In the genomic region with DNA sequence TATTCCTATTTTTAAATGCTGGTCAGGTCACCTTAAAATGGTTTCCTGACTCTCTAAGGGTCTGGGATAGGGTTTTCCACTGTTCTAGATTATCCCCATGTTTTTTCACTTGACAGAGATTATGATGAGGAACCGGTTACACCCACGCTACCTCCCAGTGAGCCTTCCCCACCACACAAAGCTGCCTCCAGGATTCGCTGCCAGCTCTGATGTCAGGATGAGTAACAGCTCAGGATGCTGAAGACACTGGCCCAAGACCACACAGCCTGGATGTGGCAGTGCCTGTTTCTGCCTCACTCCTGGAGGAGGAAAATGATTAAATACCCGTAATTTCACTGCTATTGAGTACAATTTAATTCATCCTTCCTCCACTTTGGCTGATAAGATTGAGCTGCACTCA, we compare ENCODE assay signal across 19 cellular contexts. TPM values are rescaled to one million over a fixed set of nuclear protein-coding genes. Genes with fewer than 3 reads are reported as not detected.
DNase-seq lines count a peak whose midpoint lies in the region; ATAC-seq, FAIRE-seq and TF ChIP-seq lines count a peak whose summit lies in the region.
"Had no signal": no experiment of that assay in that cellular context is flagged by ENCODE, and none has a peak within 500 bp of the region (broad histone marks: within the 10 kb centered on the region; RNA-seq: fewer than 3 reads in every experiment).

No MANE protein-coding gene starts in this region.

- no peak overlapping the region for H3K4me2 ChIP-seq in fibroblast of lung (ENCODE audit: extremely low read depth, insufficient read depth, low read length)

- H4K20me1 ChIP-seq in fibroblast of lung (ENCODE audit: control insufficient read depth, extremely low read depth, insufficient read depth, low read length), result no peaks in the 10 kb centered on the region

- CTCF ChIA-PET in MCF 10A (lab: Yijun Ruan, JAX), result interaction anchor here (0.6 to 6.7 kb wide), 3 partner anchors 26 to 298 kb away, joined by 3 to 65 read pairs (median 3); a partner anchor contains a TSS
- CTCF ChIA-PET in CD8-positive, alpha-beta memory T cell (lab: Charles Lee), result interaction anchor here (0.7 to 2.6 kb wide), 4 partner anchors 26 to 329 kb away, joined by 3 to 9 read pairs (median 4); no protein-coding TSS in a partner anchor

- FAIRE-seq in urothelium cell line (lab: Jason Lieb, UNC), result peak; percentile 55
- FAIRE-seq: pancreas had no signal

- intact Hi-C loops in MCF 10A (cut with micrococcal nuclease), result no loop called here
- intact Hi-C loops in breast epithelium (cut with DNase I; ENCODE audit: low total_unique reads), result no loop called here
- intact Hi-C loops in posterior vena cava (cut with DNase I), result no loop called here

- H3K27ac Mint-ChIP-seq in MCF 10A (ENCODE audit: low read depth, unreplicated experiment), result no peak overlapping the region
- H3K27ac Mint-ChIP-seq in CD8-positive, alpha-beta memory T cell, result peak overlapping the region in 1 of 8 donors; percentile 3
- H3K27ac Mint-ChIP-seq: activated CD4-positive, alpha-beta T cell treated with anti-CD3 and anti-CD28 coated beads, Interleukin-2, amount 10 ng/mL, durations not matched to agents 7 days and 5 days; endodermal cell; memory B cell had no signal

- H3K27ac ChIP-seq in breast epithelium, result no peak overlapping the region
- H3K27ac ChIP-seq in RWPE2 (ENCODE audit: poor library complexity, severe bottlenecking), result no peak overlapping the region
- H3K27ac ChIP-seq in fibroblast of lung (ENCODE audit: insufficient read depth, low read length), result no peak overlapping the region
- H3K27ac ChIP-seq in CD8-positive, alpha-beta memory T cell (ENCODE audit: low read depth, low read length), result no peak overlapping the region
- H3K27ac ChIP-seq: pancreas, transverse colon had no signal

- no peak overlapping the region for H3K4me3 Mint-ChIP-seq in MCF 10A (ENCODE audit: unreplicated experiment)
- no peak overlapping the region for H3K4me3 Mint-ChIP-seq in CD8-positive, alpha-beta memory T cell
- H3K4me3 Mint-ChIP-seq: activated CD4-positive, alpha-beta T cell treated with anti-CD3 and anti-CD28 coated beads, Interleukin-2, amount 10 ng/mL, durations not matched to agents 7 days and 5 days; endodermal cell; memory B cell had no signal

- no peaks in the 10 kb centered on the region for H3K36me3 Mint-ChIP-seq in MCF 10A (ENCODE audit: insufficient read depth, unreplicated experiment)
- H3K36me3 Mint-ChIP-seq in CD8-positive, alpha-beta memory T cell, result no peaks in the 10 kb centered on the region

- ATAC-seq in RWPE2 (ENCODE audit: low read depth), result peak; percentile 58
- ATAC-seq in stimulated activated naive CD8-positive, alpha-beta T cell treated with anti-CD3 and anti-CD28 coated beads, Interleukin-15, Interleukin-2, amounts not matched to agents 100 U/mL and 50 U/mL, for 24 hours, result no peak
- ATAC-seq: pancreas had no signal

- H3K9me3 Mint-ChIP-seq in MCF 10A (ENCODE audit: unreplicated experiment), result no peaks in the 10 kb centered on the region
- H3K9me3 Mint-ChIP-seq in CD8-positive, alpha-beta memory T cell, result peaks cover 0 to under 1% (median 0%) of the 10 kb centered on the region in 5 donors
- H3K9me3 Mint-ChIP-seq: activated CD4-positive, alpha-beta T cell treated with anti-CD3 and anti-CD28 coated beads, Interleukin-2, amount 10 ng/mL, durations not matched to agents 7 days and 5 days; memory B cell had no signal

- POLR2A ChIA-PET in MCF 10A (lab: Yijun Ruan, JAX), result interaction anchor here (0.6 to 0.8 kb wide), 2 partner anchors 16 to 29 kb away, joined by 3 read pairs; a partner anchor contains a TSS
- POLR2A ChIA-PET in CD8-positive, alpha-beta memory T cell (lab: Charles Lee), result no interaction called here

- no peak overlapping the region for H2AFZ ChIP-seq in fibroblast of lung (ENCODE audit: low read length)

- no peaks in the 10 kb centered on the region for H3K79me2 ChIP-seq in fibroblast of lung (ENCODE audit: control insufficient read depth, insufficient read depth, low read length)

- H3K27me3 Mint-ChIP-seq in MCF 10A (ENCODE audit: insufficient read depth, unreplicated experiment), result peaks cover 12% of the 10 kb centered on the region
- peaks cover 2 to 31% of the 10 kb centered on the region in 2 donors for H3K27me3 Mint-ChIP-seq in CD8-positive, alpha-beta memory T cell
- H3K27me3 Mint-ChIP-seq: activated CD4-positive, alpha-beta T cell treated with anti-CD3 and anti-CD28 coated beads, Interleukin-2, amount 10 ng/mL, durations not matched to agents 7 days and 5 days had no signal

- no peaks in the 10 kb centered on the region for H3K4me1 Mint-ChIP-seq in MCF 10A (ENCODE audit: insufficient read depth, unreplicated experiment)
- H3K4me1 Mint-ChIP-seq in CD8-positive, alpha-beta memory T cell, result peaks cover 6 to 9% (median 6%) of the 10 kb centered on the region in 3 donors
- H3K4me1 Mint-ChIP-seq: memory B cell had no signal

- no peak overlapping the region for H3K4me3 ChIP-seq in breast epithelium
- H3K4me3 ChIP-seq in RWPE2 (ENCODE audit: severe bottlenecking), result no peak overlapping the region
- H3K4me3 ChIP-seq in fibroblast of lung (replicated peaks in 1 of 4; ENCODE audit: control extremely low read depth in 1 of 4, insufficient read depth in 1 of 4, low read depth in 3 of 4, low read length in 4 of 4), result no peak overlapping the region
- H3K4me3 ChIP-seq in CD8-positive, alpha-beta memory T cell (ENCODE audit: low read length), result no peak overlapping the region
- H3K4me3 ChIP-seq: pancreas, transverse colon had no signal

- no TSS peak for BruUV-seq in MCF 10A (replicated peaks; lab: Mats Ljungman, UMichigan)

- H3K4me1 ChIP-seq in breast epithelium, result no peaks in the 10 kb centered on the region
- H3K4me1 ChIP-seq in RWPE2 (ENCODE audit: insufficient read depth, poor library complexity, severe bottlenecking), result peaks cover 4% of the 10 kb centered on the region
- H3K4me1 ChIP-seq in fibroblast of lung (ENCODE audit: control insufficient read depth, extremely low read depth, insufficient read depth, low read length), result peaks cover 3% of the 10 kb centered on the region
- H3K4me1 ChIP-seq in CD8-positive, alpha-beta memory T cell (ENCODE audit: insufficient read depth, low read length), result peaks cover 9% of the 10 kb centered on the region

- H3K9me3 ChIP-seq in breast epithelium, result no peaks in the 10 kb centered on the region
- H3K9me3 ChIP-seq in RWPE2 (ENCODE audit: severe bottlenecking), result no peaks in the 10 kb centered on the region
- no peaks in the 10 kb centered on the region for H3K9me3 ChIP-seq in fibroblast of lung (ENCODE audit: control insufficient read depth, insufficient read depth, low read depth, low read length)
- H3K9me3 ChIP-seq in CD8-positive, alpha-beta memory T cell (ENCODE audit: low read length), result no peaks in the 10 kb centered on the region
- H3K9me3 ChIP-seq: pancreas, transverse colon had no signal

- no peak overlapping the region for H3K9ac ChIP-seq in fibroblast of lung (ENCODE audit: insufficient read depth, low read length)

- H3K27me3 ChIP-seq in breast epithelium, result no peaks in the 10 kb centered on the region
- no peaks in the 10 kb centered on the region for H3K27me3 ChIP-seq in RWPE2 (ENCODE audit: insufficient read depth, poor library complexity, severe bottlenecking)
- H3K27me3 ChIP-seq in fibroblast of lung (ENCODE audit: control insufficient read depth, insufficient read depth, low read length), result no peaks in the 10 kb centered on the region
- H3K27me3 ChIP-seq in CD8-positive, alpha-beta memory T cell (ENCODE audit: insufficient read depth, low read length, poor library complexity, severe bottlenecking), result peaks cover 5% of the 10 kb centered on the region
- H3K27me3 ChIP-seq: pancreas had no signal

- no peak for TF ChIP-seq POLR2A in breast epithelium (IDR thresholded peaks at IDR 0.05)

- TF ChIP-seq CTCF in MCF 10A (IDR thresholded peaks at IDR 0.05; ENCODE audit: unreplicated experiment) (no peak), breast epithelium (IDR thresholded peaks at IDR 0.05) (no peak), RWPE2 (IDR thresholded peaks at IDR 0.05; ENCODE audit: poor library complexity, severe bottlenecking) (no peak), fibroblast of lung (conservative IDR thresholded peaks at IDR 0.05 in 1 of 2, IDR thresholded peaks at IDR 0.05 in 1 of 2; ENCODE audit: low read depth in 1 of 2, low read length in 2 of 2) (no peak)

- DNase-seq in MCF 10A (ENCODE audit: unreplicated experiment) (peak; percentile 83), breast epithelium (ENCODE audit: low spot score in 2 of 2) (no peak), RWPE2 (ENCODE audit: low spot score) (no peak), fibroblast of lung (ENCODE audit: low read depth in 2 of 2) (peak; percentile 47 to 91), urothelium cell line (ENCODE audit: low spot score) (peak; percentile 60), posterior vena cava (ENCODE audit: low spot score) (no peak)
- DNase-seq in stimulated activated naive CD8-positive, alpha-beta T cell treated with anti-CD3 and anti-CD28 coated beads, Interleukin-15, Interleukin-2, amounts not matched to agents 100 U/mL and 50 U/mL, for 24 hours, result no peak
- DNase-seq in CD8-positive, alpha-beta memory T cell, result no peak
- DNase-seq: activated CD4-positive, alpha-beta T cell treated with anti-CD3 and anti-CD28 coated beads, Interleukin-2, amount 10 ng/mL, durations not matched to agents 7 days and 5 days; activated T-cell treated with anti-CD3 and anti-CD28 coated beads, Interleukin-2, amount 50 U/mL, for 48 hours; DMS79 treated with DMSO at 0.1 percent for 48 hours; endodermal cell; H7; NCI-H446; OCI-M1; pancreas; transverse colon had no signal

- no peaks in the 10 kb centered on the region for H3K36me3 ChIP-seq in breast epithelium
- no peaks in the 10 kb centered on the region for H3K36me3 ChIP-seq in RWPE2 (ENCODE audit: low read depth)
- H3K36me3 ChIP-seq in fibroblast of lung (ENCODE audit: control insufficient read depth, insufficient read depth, low read length), result no peaks in the 10 kb centered on the region
- H3K36me3 ChIP-seq in CD8-positive, alpha-beta memory T cell (ENCODE audit: insufficient read depth, low read length), result no peaks in the 10 kb centered on the region
- H3K36me3 ChIP-seq: pancreas, transverse colon had no signal

RNA-seq across cellular contexts. Expression of a gene that starts 22.9 kb away (rescaled TPM):
- total RNA-seq in MCF 10A (2022), result not detected in 2 replicates
- total RNA-seq in breast epithelium, result 1 to 10 TPM in 1 of 3 donors, under 1 TPM in 1, not detected in 1; 0.32 to 1.3 TPM
- 0.26 TPM in 1 of 2 replicates, not detected in the other for total RNA-seq in fibroblast of lung
- 0.05 and 0.49 TPM in 2 replicates for polyA plus RNA-seq in fibroblast of lung
- polyA plus RNA-seq in fibroblast of lung (2012), result 0.17 TPM in 1 of 2 replicates, not detected in the other
- polyA minus RNA-seq in fibroblast of lung (ENCODE audit: low replicate concordance), result not detected in 2 replicates
- total RNA-seq in CD8-positive, alpha-beta memory T cell, result under 1 TPM in 1 of 2 experiments, not detected in 1; 0.13 TPM
- polyA plus RNA-seq in CD8-positive, alpha-beta memory T cell, result not detected
- total RNA-seq in posterior vena cava, result under 1 TPM; 0.37 to 0.38 TPM
- total RNA-seq: activated CD4-positive, alpha-beta T cell treated with anti-CD3 and anti-CD28 coated beads, Interleukin-2, amount 10 ng/mL, durations not matched to agents 7 days and 5 days; T-helper 1 cell treated with Interleukin-12 subunit alpha and Interleukin-12 subunit beta and Interleukin-4 antibody, amounts not matched to agents 30 ng/mL and 1 ng/mL, for 36 hours; transverse colon had no signal

RNA-seq across cellular contexts. Expression of a gene that starts 32.6 kb away (rescaled TPM):
- total RNA-seq in MCF 10A (2022), result 190 and 198 TPM in 2 replicates
- total RNA-seq in breast epithelium, result 10 to 100 TPM; 18.4 to 71.4 (median 24.1) TPM
- total RNA-seq in fibroblast of lung, result 168 and 246 TPM in 2 replicates
- 303 and 488 TPM in 2 replicates for polyA plus RNA-seq in fibroblast of lung
- 529 and 765 TPM in 2 replicates for polyA plus RNA-seq in fibroblast of lung (2012)
- 721 and 1,057 TPM in 2 replicates for polyA minus RNA-seq in fibroblast of lung (ENCODE audit: low replicate concordance)
- total RNA-seq in CD8-positive, alpha-beta memory T cell, result 100 to 1,000 TPM; 273 to 278 TPM
- polyA plus RNA-seq in CD8-positive, alpha-beta memory T cell, result 1,041 TPM
- total RNA-seq in posterior vena cava, result 100 to 1,000 TPM; 120 to 297 TPM

RNA-seq across cellular contexts. Expression of a gene that starts 37.1 kb away (rescaled TPM):
- 16.0 and 24.0 TPM in 2 replicates for total RNA-seq in MCF 10A (2022)
- 10 to 100 TPM; 35.0 to 39.0 (median 35.8) TPM for total RNA-seq in breast epithelium
- 12.1 and 24.1 TPM in 2 replicates for total RNA-seq in fibroblast of lung
- 15.1 and 16.4 TPM in 2 replicates for polyA plus RNA-seq in fibroblast of lung
- polyA plus RNA-seq in fibroblast of lung (2012), result 14.5 and 16.4 TPM in 2 replicates
- 12.0 and 14.8 TPM in 2 replicates for polyA minus RNA-seq in fibroblast of lung (ENCODE audit: low replicate concordance)
- 100 to 1,000 TPM; 132 TPM for total RNA-seq in CD8-positive, alpha-beta memory T cell
- 95.8 TPM for polyA plus RNA-seq in CD8-positive, alpha-beta memory T cell
- total RNA-seq in posterior vena cava, result 10 to 100 TPM; 44.0 to 54.2 TPM

Comparison
In these comparisons a context has a peak if more than half of its experiments do, and no peak if none do; other contexts are left out.
1. DNase-seq: peak in MCF 10A (single experiment), fibroblast of lung (2 of 2) and urothelium cell line (single experiment); none in breast epithelium (0 of 2), RWPE2 (single experiment), stimulated activated naive CD8-positive, alpha-beta T cell treated with anti-CD3 and anti-CD28 coated beads, Interleukin-15, Interleukin-2, amounts not matched to agents 100 U/mL and 50 U/mL, for 24 hours (single experiment), CD8-positive, alpha-beta memory T cell (0 of 5) and posterior vena cava (single experiment).